8 cellular contexts compared by ENCODE assay signal in the genomic region with DNA sequence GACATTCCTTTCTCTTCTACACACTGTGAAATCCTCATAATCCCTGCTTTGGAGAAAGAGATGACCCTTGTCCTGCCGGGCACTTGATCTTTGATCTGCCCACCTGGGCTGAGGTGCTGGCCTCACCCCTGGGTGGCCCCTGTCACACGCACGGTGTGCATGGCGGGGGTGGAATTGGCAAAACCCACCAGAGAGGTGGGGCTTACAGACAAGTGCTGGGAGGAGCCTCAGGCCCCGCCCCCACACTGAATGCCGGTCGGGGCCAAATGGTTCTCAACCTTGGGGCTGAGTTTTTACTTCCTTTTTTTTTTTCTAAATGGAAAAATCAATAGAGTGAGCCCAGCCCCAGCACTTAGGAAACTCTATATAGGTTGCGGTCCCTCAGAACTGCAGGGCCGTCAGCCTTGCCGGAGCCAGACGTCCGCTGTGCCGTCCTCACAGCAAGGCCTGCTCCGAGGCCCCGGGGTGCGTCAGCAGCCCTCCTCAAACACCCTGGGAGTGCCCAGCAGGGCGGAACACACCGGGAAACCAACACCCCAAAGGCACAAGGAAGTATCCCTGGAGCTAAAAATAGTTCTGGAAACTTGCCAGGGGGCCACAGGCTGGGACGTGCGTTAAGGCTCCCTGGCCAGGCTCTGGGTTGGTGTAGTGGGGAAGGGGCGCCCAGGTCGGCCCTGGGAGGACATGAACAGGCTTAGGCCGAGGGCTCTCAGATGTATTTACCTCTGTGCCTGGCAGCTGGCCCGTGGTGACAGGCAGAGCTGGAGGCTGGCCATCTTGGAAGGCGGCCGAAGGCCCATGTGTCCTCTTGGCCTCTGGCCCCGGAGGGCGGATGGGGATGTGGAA. TPM values are rescaled to one million over a fixed set of nuclear protein-coding genes. Genes with fewer than 3 reads are reported as not detected.
A peak's percentile ranks its signal among the peaks of the same experiment; 100 is the strongest.
DNase-seq lines count a peak whose midpoint lies in the region; ATAC-seq, FAIRE-seq and TF ChIP-seq lines count a peak whose summit lies in the region.

No MANE protein-coding gene starts in this region.

- H3K27ac ChIP-seq in HEK293 (ENCODE audit: extremely low read depth, low read depth, low read length) (peak overlapping the region; percentile 73), K562 (ENCODE audit: extremely low read depth, low read depth, low read length) (peak overlapping the region; percentile 49; the same call in 1 of the 3 replicates)

- H3K9ac ChIP-seq in ES-I3 (ENCODE audit: low read depth, low read length) (peak overlapping the region; percentile 60), K562 (ENCODE audit: insufficient read depth in 1 of 2, low read depth in 2 of 2, low read length in 2 of 2) (peak overlapping the region; percentile 12 to 83; a peak in 3 of 4 replicates)

- 18% methylated on average over 27 of the region's 28 CpGs for WGBS in K562 (ENCODE audit: insufficient coverage, low coverage, missing lambda C conversion rate)

- peaks cover 14 to 33% of the 10 kb centered on the region in 2 experiments; a peak in 4 of 5 replicates for H3K27me3 ChIP-seq in K562 (ENCODE audit: control insufficient read depth in 2 of 2, insufficient read depth in 2 of 2, low read length in 2 of 2)

- no peaks in the 10 kb centered on the region for H4K20me1 ChIP-seq in K562 (replicated peaks; ENCODE audit: control insufficient read depth, insufficient read depth, low read length)

- ATAC-seq in K562, result peak; percentile 88
- peak; percentile 37 for ATAC-seq in stimulated activated naive CD8-positive, alpha-beta T cell treated with anti-CD3 and anti-CD28 coated beads, Interleukin-15, Interleukin-2, amounts not matched to agents 100 U/mL and 50 U/mL, for 24 hours

- intact Hi-C loops in K562 (cut with micrococcal nuclease), result no loop called here

- FAIRE-seq in K562 (lab: Jason Lieb, UNC), result no peak

- TF ChIP-seq CTCF in HEK293 (tag by site-specific recombination; IDR thresholded peaks at IDR 0.05) (no peak), K562 (IDR thresholded peaks at IDR 0.05 in 2 of 3, conservative IDR thresholded peaks at IDR 0.05 in 1 of 3; ENCODE audit: insufficient read depth in 2 of 3, low read depth in 1 of 3, low read length in 3 of 3) (no peak), foreskin fibroblast (IDR thresholded peaks at IDR 0.05; ENCODE audit: low read depth, low read length) (no peak)

- TF ChIP-seq EP300 in K562 (IDR thresholded peaks at IDR 0.05; ENCODE audit: low read length), result no peak

- in situ Hi-C loops in K562 (cut with MboI), result no loop called here

- CTCF ChIA-PET in HEK293 (lab: Yijun Ruan, JAX) (interaction anchor here (1.4 to 6.2 kb wide), 3 partner anchors 13 to 75 kb away, joined by 3 to 54 read pairs (median 10); no protein-coding TSS in a partner anchor), K562 (lab: Yijun Ruan, JAX; ENCODE audit: low intra/inter-chr PET ratio) (no interaction called here)

- no peaks in the 10 kb centered on the region for H3K79me2 ChIP-seq in K562 (ENCODE audit: control insufficient read depth, insufficient read depth, low read length)

- peaks cover 20% of the 10 kb centered on the region; the same call in 1 of the 2 replicates for H3K4me1 ChIP-seq in ES-I3 (ENCODE audit: insufficient read depth, low read length)
- peaks cover 5% of the 10 kb centered on the region; the same call in 1 of the 2 replicates for H3K4me1 ChIP-seq in HEK293 (ENCODE audit: control insufficient read depth, insufficient read depth, low read length)
- H3K4me1 ChIP-seq in K562 (replicated peaks in 1 of 2; ENCODE audit: control insufficient read depth in 2 of 2, insufficient read depth in 2 of 2, low read length in 2 of 2), result peaks cover 7 to 30% of the 10 kb centered on the region in 2 experiments; a peak in 3 of 5 replicates

- DNase-seq in NCI-H2107 treated with DMSO at 0.1 percent for 48 hours (lab: John Stamatoyannopoulos, UW; ENCODE audit: unreplicated experiment) (peak; percentile 60), K562 (ENCODE audit: extremely low read depth in 1 of 4, low spot score in 3 of 4) (peak in 3 of 4 experiments; percentile 34 to 62 (median 41)), kidney glomerular epithelial cell (lab: John Stamatoyannopoulos, UW) (peak; percentile 21), foreskin fibroblast (no peak), activated gamma-delta T cell (lab: John Stamatoyannopoulos, UW) (no peak)
- peak; percentile 50 for DNase-seq in stimulated activated naive CD8-positive, alpha-beta T cell treated with anti-CD3 and anti-CD28 coated beads, Interleukin-15, Interleukin-2, amounts not matched to agents 100 U/mL and 50 U/mL, for 24 hours

- no peaks in the 10 kb centered on the region for H3K9me3 ChIP-seq in ES-I3 (ENCODE audit: control insufficient read depth, insufficient read depth, low read length)
- H3K9me3 ChIP-seq in HEK293 (ENCODE audit: control insufficient read depth, insufficient read depth, low read depth, low read length), result no peaks in the 10 kb centered on the region
- H3K9me3 ChIP-seq in K562 (replicated peaks; ENCODE audit: control insufficient read depth, insufficient read depth, low read depth, low read length), result 0 out of 2 replicates have a peak, but pooled peaks cover 2% of the 10 kb centered on the region

- no TSS peak for BruUV-seq in K562 (replicated peaks; lab: Mats Ljungman, UMichigan)

- TF ChIP-seq RAD21 in K562 (CRISPR knock-in tag; conservative IDR thresholded peaks at IDR 0.05 in 1 of 2, IDR thresholded peaks at IDR 0.05 in 1 of 2), result no peak

- H2AFZ ChIP-seq in K562 (ENCODE audit: low read depth, low read length), result peak overlapping the region; percentile 74

- no peak for TF ChIP-seq POLR2A in K562 (conservative IDR thresholded peaks at IDR 0.05)

- H3K36me3 ChIP-seq in ES-I3 (ENCODE audit: insufficient read depth, low read length) (no peaks in the 10 kb centered on the region), HEK293 (ENCODE audit: control insufficient read depth in 2 of 2, insufficient read depth in 1 of 2, low read length in 2 of 2) (peaks cover 0 to 34% of the 10 kb centered on the region in 2 experiments; a peak in 2 of 3 replicates), K562 (ENCODE audit: control insufficient read depth, insufficient read depth, low read length) (no peaks in the 10 kb centered on the region)

- peak overlapping the region; percentile 40 for H3K4me2 ChIP-seq in K562 (ENCODE audit: insufficient read depth, low read length)

- POLR2A ChIA-PET in HEK293 (lab: Yijun Ruan, JAX) (interaction anchor here (0.9 to 2.9 kb wide), 3 partner anchors 11 to 13 kb away, joined by 4 to 12 read pairs (median 5); no protein-coding TSS in a partner anchor), K562 (lab: Yijun Ruan, JAX) (interaction anchor here (0.6 to 1.2 kb wide), 3 partner anchors 16 to 325 kb away, joined by 3 read pairs; no protein-coding TSS in a partner anchor)

- H3K4me3 ChIP-seq in HEK293 (ENCODE audit: low read depth, low read length) (no peak overlapping the region), K562 (no peak overlapping the region), foreskin fibroblast (ENCODE audit: low read depth in 1 of 2, low read length in 2 of 2) (no peak overlapping the region)

- no peaks in the 10 kb centered on the region for H3K9me1 ChIP-seq in K562 (ENCODE audit: control insufficient read depth, insufficient read depth, low read length)

TF ChIP-seq in HEK293, 187 proteins besides CTCF, POLR2A, EP300 and RAD21 (continues in another document):
- TF ChIP-seq SP3 (tag by site-specific recombination; IDR thresholded peaks at IDR 0.05) (peak; percentile 45), ZNF530 (tag by site-specific recombination; IDR thresholded peaks at IDR 0.05; ENCODE audit: low read depth) (no peak)

TF ChIP-seq in K562, 482 proteins besides CTCF, POLR2A, EP300 and RAD21 (continues in another document):
- no peak for TF ChIP-seq ZNF232 (CRISPR knock-in tag; IDR thresholded peaks at IDR 0.05)

RNA-seq across cellular contexts. Expression of gene GPRC5C, which starts 11.0 kb away (rescaled TPM):
- 2.8 and 8.7 TPM in 2 replicates for total RNA-seq in K562 (2011; cell fraction: chromatin; rRNA removed; ENCODE audit: low replicate concordance)
- total RNA-seq in K562 (2011; cell fraction: nucleolus; rRNA removed), result 8.9 and 15.5 TPM in 2 replicates
- 4.5 and 7.9 TPM in 2 replicates for total RNA-seq in K562 (2011; cell fraction: nucleoplasm; rRNA removed)
- total RNA-seq in K562 (2014; rRNA removed), result 6.5 and 7.6 TPM in 2 replicates
- 1.1 and 1.6 TPM in 2 replicates for total RNA-seq in K562 (2014; rRNA removed; fragmentation: Illumina TruSeq; extraction: Trizol)
- 4.1 and 4.4 TPM in 2 replicates for total RNA-seq in K562 (2015; rRNA removed; fragmentation: Illumina TruSeq; extraction: Trizol)
- total RNA-seq in K562 (2021), result 6.4 and 7.8 TPM in 2 replicates
- polyA plus RNA-seq in K562 (2011; rRNA removed), result 9.0 and 85.5 TPM in 2 replicates
- 26.1 and 77.2 TPM in 2 replicates for polyA plus RNA-seq in K562 (2011; cell fraction: cytosol; rRNA removed)
- polyA plus RNA-seq in K562 (2011; cell fraction: nucleus; rRNA removed), result 13.3 and 92.4 TPM in 2 replicates
- polyA plus RNA-seq in K562 (2012), result 8.7 and 24.4 TPM in 2 replicates
- 2.1 and 4.1 TPM in 2 replicates for polyA plus RNA-seq in K562 (2014; fragmentation: Illumina TruSeq; extraction: Trizol)
- under 1 TPM; 0.28 to 0.41 TPM for polyA plus RNA-seq in K562 (2014; fragmentation: Nextera tagmentation; extraction: Ambion mirVana)
- 5.9 and 9.6 TPM in 2 replicates for polyA plus RNA-seq in K562 (2014; rRNA removed)
- polyA minus RNA-seq in K562 (2011; rRNA and poly(A)+ RNA removed), result 4.1 and 15.3 TPM in 2 replicates
- 7.9 and 36.4 TPM in 2 replicates for polyA minus RNA-seq in K562 (2011; cell fraction: cytosol; rRNA and poly(A)+ RNA removed)
- 4.0 and 28.7 TPM in 2 replicates for polyA minus RNA-seq in K562 (2011; cell fraction: nucleus; rRNA and poly(A)+ RNA removed)

RNA-seq across cellular contexts. Expression of gene CD300A, which starts 23.5 kb away (rescaled TPM):
- 0.51 and 0.56 TPM in 2 replicates for total RNA-seq in K562 (2011; cell fraction: chromatin; rRNA removed; ENCODE audit: low replicate concordance)
- total RNA-seq in K562 (2011; cell fraction: nucleolus; rRNA removed), result 0.39 and 0.67 TPM in 2 replicates
- total RNA-seq in K562 (2011; cell fraction: nucleoplasm; rRNA removed), result 0.44 and 0.92 TPM in 2 replicates
- 0.23 and 0.49 TPM in 2 replicates for total RNA-seq in K562 (2014; rRNA removed)
- 0.22 and 0.29 TPM in 2 replicates for total RNA-seq in K562 (2014; rRNA removed; fragmentation: Illumina TruSeq; extraction: Trizol)
- total RNA-seq in K562 (2015; rRNA removed; fragmentation: Illumina TruSeq; extraction: Trizol), result 0.76 and 0.79 TPM in 2 replicates
- 0.36 and 0.44 TPM in 2 replicates for total RNA-seq in K562 (2021)
- 1.7 and 19.7 TPM in 2 replicates for polyA plus RNA-seq in K562 (2011; rRNA removed)
- 1.4 and 20.9 TPM in 2 replicates for polyA plus RNA-seq in K562 (2011; cell fraction: cytosol; rRNA removed)
- 1.1 and 15.8 TPM in 2 replicates for polyA plus RNA-seq in K562 (2011; cell fraction: nucleus; rRNA removed)
- polyA plus RNA-seq in K562 (2012), result 2.3 and 9.5 TPM in 2 replicates
- 0.39 and 0.50 TPM in 2 replicates for polyA plus RNA-seq in K562 (2014; fragmentation: Illumina TruSeq; extraction: Trizol)
- polyA plus RNA-seq in K562 (2014; fragmentation: Nextera tagmentation; extraction: Ambion mirVana), result under 1 TPM in 1 of 2 experiments, not detected in 1; 0.21 TPM
- polyA plus RNA-seq in K562 (2014; rRNA removed), result 0.26 and 0.50 TPM in 2 replicates
- 0.60 and 6.1 TPM in 2 replicates for polyA minus RNA-seq in K562 (2011; rRNA and poly(A)+ RNA removed)
- 5.7 TPM in 1 of 2 replicates, not detected in the other for polyA minus RNA-seq in K562 (2011; cell fraction: cytosol; rRNA and poly(A)+ RNA removed)
- polyA minus RNA-seq in K562 (2011; cell fraction: nucleus; rRNA and poly(A)+ RNA removed), result 5.3 TPM in 1 of 2 replicates, not detected in the other

Comparison
In these comparisons a context has a peak if more than half of its experiments do, and no peak if none do; other contexts are left out.
1. DNase-seq: peak in NCI-H2107 treated with DMSO at 0.1 percent for 48 hours (single experiment), K562 (3 of 4), kidney glomerular epithelial cell (single experiment) and stimulated activated naive CD8-positive, alpha-beta T cell treated with anti-CD3 and anti-CD28 coated beads, Interleukin-15, Interleukin-2, amounts not matched to agents 100 U/mL and 50 U/mL, for 24 hours (single experiment); none in foreskin fibroblast (0 of 2) and activated gamma-delta T cell (single experiment).